10 cellular contexts compared by ENCODE assay signal in genomic region chr10:61961278-61961677, GRCh38. TPM values are rescaled to one million over a fixed set of nuclear protein-coding genes. Genes with fewer than 3 reads are reported as not detected.
DNase-seq lines count a peak whose midpoint lies in the region; ATAC-seq and TF ChIP-seq lines count a peak whose summit lies in the region.
"Had no signal": no experiment of that assay in that cellular context is flagged by ENCODE, and none has a peak within 500 bp of the region (broad histone marks: within the 10 kb centered on the region; RNA-seq: fewer than 3 reads in every experiment).

No MANE protein-coding gene starts in this region.

- H3K27ac Mint-ChIP-seq in T-helper 17 cell (peak overlapping the region; percentile 92), H9 (no peak overlapping the region)

- intact Hi-C loops in stomach (cut with DNase I; ENCODE audit: low total_unique reads), result no loop called here

- no peak for TF ChIP-seq CTCF in stomach (IDR thresholded peaks at IDR 0.05)
- TF ChIP-seq CTCF in H9 (conservative IDR thresholded peaks at IDR 0.05), result no peak

- H3K4me1 Mint-ChIP-seq in T-helper 17 cell (peaks cover 28% of the 10 kb centered on the region), H9 (peaks cover 8 to 12% of the 10 kb centered on the region in 2 experiments)

- peaks cover 3% of the 10 kb centered on the region; the same call in 1 of the 2 replicates for H3K9me3 ChIP-seq in BLaER1
- no peaks in the 10 kb centered on the region for H3K9me3 ChIP-seq in T-helper 17 cell (ENCODE audit: control insufficient read depth, low read length, poor library complexity, severe bottlenecking)
- no peaks in the 10 kb centered on the region for H3K9me3 ChIP-seq in stomach
- no peaks in the 10 kb centered on the region for H3K9me3 ChIP-seq in effector memory CD4-positive, alpha-beta T cell (ENCODE audit: control insufficient read depth, low read length)
- no peaks in the 10 kb centered on the region for H3K9me3 ChIP-seq in H9 (ENCODE audit: control insufficient read depth, low read depth, low read length)

- H3K14ac ChIP-seq in H9 (ENCODE audit: insufficient read depth, low read length), result no peak overlapping the region

- no peak for TF ChIP-seq POLR2A in stomach (IDR thresholded peaks at IDR 0.05)

- no peak overlapping the region for H3K23ac ChIP-seq in H9 (ENCODE audit: insufficient read length, low read depth, low read length)

- H2BK120ac ChIP-seq in H9 (ENCODE audit: low read depth, low read length, poor library complexity, severe bottlenecking), result no peak overlapping the region

- no peak overlapping the region for H4K8ac ChIP-seq in H9 (replicated peaks; ENCODE audit: insufficient read length, low read depth, low read length)

- H3K79me1 ChIP-seq in H9 (ENCODE audit: insufficient read depth, low read depth, low read length, poor library complexity, severe bottlenecking), result no peaks in the 10 kb centered on the region

- H4K5ac ChIP-seq in H9 (ENCODE audit: insufficient read length, low read depth, low read length), result no peak overlapping the region

- H2BK5ac ChIP-seq in H9 (ENCODE audit: insufficient read length, low read length), result no peak overlapping the region

- H3K23me2 ChIP-seq in H9 (ENCODE audit: insufficient read length, low read depth, low read length, poor library complexity, severe bottlenecking), result no peaks in the 10 kb centered on the region

- no peak overlapping the region for H3T11ph ChIP-seq in H9 (ENCODE audit: low read length)

- H3K4me2 ChIP-seq in BLaER1 (peak overlapping the region; percentile 73), H9 (ENCODE audit: insufficient read depth, insufficient read length, low read length) (no peak overlapping the region)

- TF ChIP-seq EP300 in stomach (IDR thresholded peaks at IDR 0.05), result no peak

- no peaks in the 10 kb centered on the region for H4K20me1 ChIP-seq in BLaER1
- H4K20me1 ChIP-seq in H9 (ENCODE audit: control insufficient read depth, insufficient read depth, insufficient read length), result no peaks in the 10 kb centered on the region

- DNase-seq in T-helper 17 cell (no peak), stomach (no peak), medulla oblongata (ENCODE audit: extremely low spot score) (no peak), H9 (no peak)
- DNase-seq in effector memory CD4-positive, alpha-beta T cell, result no peak
- DNase-seq: IMR-90 had no signal

- peak overlapping the region; percentile 54 for H3K9ac ChIP-seq in BLaER1
- H3K9ac ChIP-seq in H9 (ENCODE audit: extremely low read depth, insufficient read length, low read length), result no peak overlapping the region

- H3K27me3 Mint-ChIP-seq in T-helper 17 cell (no peaks in the 10 kb centered on the region), H9 (ENCODE audit: low read depth) (peaks cover 1% of the 10 kb centered on the region; the same call in 1 of the 2 replicates)

- H3K36me3 Mint-ChIP-seq in T-helper 17 cell (ENCODE audit: low read depth) (peaks cover 5% of the 10 kb centered on the region), H9 (ENCODE audit: insufficient read depth in 1 of 3, low read depth in 3 of 3) (no peaks in the 10 kb centered on the region; a peak in 1 of 7 replicates)

- H3K9me3 Mint-ChIP-seq in H9, result no peaks in the 10 kb centered on the region

- no peak overlapping the region for H3K4me3 ChIP-seq in BLaER1
- no peak overlapping the region for H3K4me3 ChIP-seq in stomach
- no peak overlapping the region for H3K4me3 ChIP-seq in effector memory CD4-positive, alpha-beta T cell (ENCODE audit: insufficient read depth, low read depth, low read length, poor library complexity, severe bottlenecking)

- no peaks in the 10 kb centered on the region for H3K79me2 ChIP-seq in H9 (ENCODE audit: insufficient read depth, low read length)

- H3K4me1 ChIP-seq in BLaER1, result peaks cover 100% of the 10 kb centered on the region
- H3K4me1 ChIP-seq in stomach, result peaks cover 9 to 43% (median 25%) of the 10 kb centered on the region in 4 donors
- peaks cover 7% of the 10 kb centered on the region for H3K4me1 ChIP-seq in effector memory CD4-positive, alpha-beta T cell (ENCODE audit: control insufficient read depth, insufficient read depth, low read length, poor library complexity, severe bottlenecking)
- H3K4me1 ChIP-seq in H9 (ENCODE audit: insufficient read depth, low read length), result no peaks in the 10 kb centered on the region; the same call in 1 of the 2 replicates

- H2BK12ac ChIP-seq in H9 (ENCODE audit: insufficient read length, low read depth, low read length), result no peak overlapping the region

- H4K91ac ChIP-seq in H9 (ENCODE audit: insufficient read length, low read depth, low read length), result no peak overlapping the region

- H3K18ac ChIP-seq in H9 (ENCODE audit: insufficient read length, low read depth, low read length), result no peak overlapping the region

- WGBS in stomach, 5 donors, result 51 to 69% (median 57%) methylated on average over 8 of the region's 8 CpGs
- no CpG with 5 or more reads among the region's 8 CpGs for WGBS in H9 (ENCODE audit: extremely low coverage, insufficient read length, low lambda C conversion rate)

- ATAC-seq in GM19035 (IDR thresholded peaks at IDR 0.05; ENCODE audit: unreplicated experiment) (peak; percentile 62), HG03045 (IDR thresholded peaks at IDR 0.05; ENCODE audit: unreplicated experiment) (peak; percentile 62), T-helper 17 cell (peak; percentile 88)

- no peak overlapping the region for H3K4ac ChIP-seq in H9 (ENCODE audit: low read depth, low read length)

- peak overlapping the region; percentile 85 for H3K27ac ChIP-seq in BLaER1
- no peak overlapping the region for H3K27ac ChIP-seq in stomach
- H3K27ac ChIP-seq in effector memory CD4-positive, alpha-beta T cell (ENCODE audit: insufficient read depth, low read length, poor library complexity, severe bottlenecking), result no peak overlapping the region
- no peak overlapping the region for H3K27ac ChIP-seq in H9 (ENCODE audit: insufficient read length, low read depth, low read length)
- H3K27ac ChIP-seq: C4-2B had no signal

- H2BK20ac ChIP-seq in H9 (ENCODE audit: low read depth, low read length, poor library complexity, severe bottlenecking), result no peak overlapping the region

- H3K27me3 ChIP-seq in BLaER1, result no peaks in the 10 kb centered on the region
- H3K27me3 ChIP-seq in stomach, result no peaks in the 10 kb centered on the region
- H3K27me3 ChIP-seq in effector memory CD4-positive, alpha-beta T cell (replicated peaks; ENCODE audit: control insufficient read depth, insufficient read depth, low read length, poor library complexity, severe bottlenecking), result no peaks in the 10 kb centered on the region
- H3K27me3 ChIP-seq in H9 (ENCODE audit: insufficient read depth, low read length), result no peaks in the 10 kb centered on the region

- H2BK15ac ChIP-seq in H9 (ENCODE audit: low read depth, low read length), result no peak overlapping the region

- no peak overlapping the region for H2AK5ac ChIP-seq in H9 (ENCODE audit: insufficient read length, low read length)

- H3K36me3 ChIP-seq in BLaER1, result peaks cover 70% of the 10 kb centered on the region
- no peaks in the 10 kb centered on the region for H3K36me3 ChIP-seq in stomach
- H3K36me3 ChIP-seq in effector memory CD4-positive, alpha-beta T cell (ENCODE audit: control insufficient read depth, insufficient read depth, low read length), result no peaks in the 10 kb centered on the region

- H2AFZ ChIP-seq in H9 (ENCODE audit: low read length), result no peak overlapping the region

- no peak overlapping the region for H3K56ac ChIP-seq in H9 (ENCODE audit: insufficient read length, low read depth, low read length)

- H3K4me3 Mint-ChIP-seq in T-helper 17 cell, result peak overlapping the region; percentile 71
- no peak overlapping the region for H3K4me3 Mint-ChIP-seq in H9

RNA-seq across cellular contexts. Expression of gene ARID5B, which starts 59.8 kb away (rescaled TPM):
- total RNA-seq in T-helper 17 cell, result 10 to 100 TPM; 58.2 to 67.6 TPM
- 10 to 100 TPM in 4 of 5 donors, 1 to 10 TPM in 1; 8.7 to 64.2 (median 21.9) TPM for total RNA-seq in stomach
- polyA plus RNA-seq in stomach, result 1 to 10 TPM; 5.4 to 8.2 (median 5.9) TPM
- total RNA-seq in H9 (2021), result 0.04 and 0.11 TPM in 2 replicates
